ENCODE assay signal across 8 cellular contexts in genomic region chr5:141529002-141529401, GRCh38. TPM values are rescaled to one million over a fixed set of nuclear protein-coding genes. Genes with fewer than 3 reads are reported as not detected.
DNase-seq lines count a peak whose midpoint lies in the region; ATAC-seq, FAIRE-seq and TF ChIP-seq lines count a peak whose summit lies in the region.

No MANE protein-coding gene starts in this region.

- DNase-seq in GM19239 (ENCODE audit: insufficient read length, low spot score) (no peak), IMR-90 (peak; percentile 88), fibroblast of the aortic adventitia (ENCODE audit: low read depth) (peak; percentile 77), mucosa of descending colon (no peak), hypothalamus (lab: John Stamatoyannopoulos, UW) (no peak)
- DNase-seq in stimulated activated naive B cell treated with anti-CD40 and anti-IgM and Interleukin-4, amounts not matched to agents 10 μg/mL and 1 μg/mL and 100 μg/mL, for 72 hours: no peak
- DNase-seq in activated CD8-positive, alpha-beta memory T cell treated with anti-CD3 and anti-CD28 coated beads, Interleukin-2, amount 50 U/mL, for 48 hours: no peak
- no peak for DNase-seq in activated CD4-positive, alpha-beta T cell treated with anti-CD3 and anti-CD28 coated beads, Interleukin-2, amount 50 U/mL, for 48 hours

- peak overlapping the region; percentile 31; the same call in 1 of the 2 replicates for H3K4me2 ChIP-seq in IMR-90 (ENCODE audit: low read depth, low read length)

- H3K9me1 ChIP-seq in IMR-90 (ENCODE audit: insufficient read depth, low read length): peaks cover 8% of the 10 kb centered on the region

- H3K36me3 Mint-ChIP-seq in stimulated activated naive B cell treated with anti-CD40 and anti-IgM and Interleukin-4, amounts not matched to agents 10 μg/mL and 1 μg/mL and 100 μg/mL, for 72 hours: peaks cover 21 to 46% of the 10 kb centered on the region in 2 donors

- no peak for TF ChIP-seq POLR2A in IMR-90 (IDR thresholded peaks at IDR 0.05; ENCODE audit: low read depth, low read length)

- H3K4me3 Mint-ChIP-seq in stimulated activated naive B cell treated with anti-CD40 and anti-IgM and Interleukin-4, amounts not matched to agents 10 μg/mL and 1 μg/mL and 100 μg/mL, for 72 hours: no peak overlapping the region

- H2AFZ ChIP-seq in IMR-90 (replicated peaks; ENCODE audit: low read length, poor library complexity): peak overlapping the region; percentile 37

- dilution Hi-C loops in IMR-90 (cut with HindIII; ENCODE audit: low sequenced_read_pairs, unreplicated experiment): no loop called here

- peaks cover 14 to 23% of the 10 kb centered on the region in 2 donors for H3K4me1 Mint-ChIP-seq in stimulated activated naive B cell treated with anti-CD40 and anti-IgM and Interleukin-4, amounts not matched to agents 10 μg/mL and 1 μg/mL and 100 μg/mL, for 72 hours

- no peaks in the 10 kb centered on the region; the same call in none of the 2 replicates for H3K36me3 ChIP-seq in IMR-90 (ENCODE audit: control insufficient read depth, insufficient read depth, low read length)
- no peaks in the 10 kb centered on the region for H3K36me3 ChIP-seq in mucosa of descending colon (ENCODE audit: low read depth)

- CTCF ChIA-PET in IMR-90 (lab: Yijun Ruan, JAX): interaction anchor here (0.7 to 1.9 kb wide), 4 partner anchors 12 to 116 kb away, joined by 3 to 8 read pairs (median 6); partner anchors contain the start of gene PCDHGA10

- peak overlapping the region; percentile 3 for H3K23ac ChIP-seq in IMR-90 (ENCODE audit: low read depth, low read length)

- peak overlapping the region; percentile 30 for H3K18ac ChIP-seq in IMR-90 (ENCODE audit: low read depth, low read length)

- peak overlapping the region; percentile 72; the same call in 1 of the 3 replicates for H2BK15ac ChIP-seq in IMR-90 (ENCODE audit: low read depth, low read length)

- peak overlapping the region; percentile 39 for H3K4ac ChIP-seq in IMR-90 (ENCODE audit: low read depth, low read length)

- peak overlapping the region in 1 of 2 experiments; percentile 83; a peak in 2 of 4 replicates for H4K8ac ChIP-seq in IMR-90 (ENCODE audit: low read depth in 2 of 2, low read length in 2 of 2)

- no peaks in the 10 kb centered on the region for H4K20me1 ChIP-seq in IMR-90 (ENCODE audit: insufficient read depth, low read length)

- intact Hi-C loops in IMR-90 (cut with micrococcal nuclease) (no loop called here), mucosa of descending colon (cut with DNase I, micrococcal nuclease) (no loop called here)

- H3K27me3 ChIP-seq in IMR-90 (ENCODE audit: control insufficient read depth, insufficient read depth, low read length): no peaks in the 10 kb centered on the region

- H3K56ac ChIP-seq in IMR-90 (ENCODE audit: extremely low read depth, insufficient read depth, low read length): no peak overlapping the region

- in situ Hi-C loops in IMR-90 (cut with MboI; ENCODE audit: low sequenced_read_pairs): no loop called here

- H2AK9ac ChIP-seq in IMR-90 (replicated peaks; ENCODE audit: low read depth, low read length, poor library complexity): peak overlapping the region; percentile 18

- H3K9me3 ChIP-seq in IMR-90 (ENCODE audit: control insufficient read depth, insufficient read depth, low read length) (no peaks in the 10 kb centered on the region), mucosa of descending colon (no peaks in the 10 kb centered on the region)

- H3K4me3 ChIP-seq in IMR-90 (ENCODE audit: insufficient read depth, low read depth, low read length): no peak overlapping the region
- no peak overlapping the region for H3K4me3 ChIP-seq in fibroblast of the aortic adventitia (ENCODE audit: low read depth, low read length)
- H3K4me3 ChIP-seq in mucosa of descending colon: no peak overlapping the region

- H3K9me3 Mint-ChIP-seq in stimulated activated naive B cell treated with anti-CD40 and anti-IgM and Interleukin-4, amounts not matched to agents 10 μg/mL and 1 μg/mL and 100 μg/mL, for 72 hours: no peaks in the 10 kb centered on the region

- FAIRE-seq in GM19239 (lab: Jason Lieb, UNC): peak; percentile 47

- peak overlapping the region; percentile 40; the same call in 1 of the 2 replicates for H2BK20ac ChIP-seq in IMR-90 (ENCODE audit: low read depth, low read length)

- POLR2A ChIA-PET in IMR-90 (lab: Charles Lee; ENCODE audit: unreplicated experiment): no interaction called here

- peak overlapping the region; percentile 37; the same call in 1 of the 2 replicates for H2BK120ac ChIP-seq in IMR-90 (ENCODE audit: low read depth, low read length)

- peak overlapping the region; percentile 74; the same call in 1 of the 2 replicates for H3K27ac ChIP-seq in IMR-90 (ENCODE audit: insufficient read depth, low read length)

- H4K5ac ChIP-seq in IMR-90 (ENCODE audit: low read depth, low read length): no peak overlapping the region

- peak overlapping the region; percentile 60 for H3K27ac Mint-ChIP-seq in stimulated activated naive B cell treated with anti-CD40 and anti-IgM and Interleukin-4, amounts not matched to agents 10 μg/mL and 1 μg/mL and 100 μg/mL, for 72 hours

- H4K91ac ChIP-seq in IMR-90 (ENCODE audit: insufficient read depth, low read depth, low read length): peak overlapping the region; percentile 61; the same call in 1 of the 2 replicates

- H2AK5ac ChIP-seq in IMR-90 (ENCODE audit: low read depth, low read length): peak overlapping the region; percentile 1; the same call in 1 of the 2 replicates

- H3K14ac ChIP-seq in IMR-90 (replicated peaks; ENCODE audit: low read depth, low read length): peak overlapping the region; percentile 41

- peaks cover 0 to 13% of the 10 kb centered on the region in 2 experiments; a peak in 3 of 4 replicates for H3K79me1 ChIP-seq in IMR-90 (ENCODE audit: low read depth in 1 of 2, low read length in 2 of 2)

- TF ChIP-seq CTCF in IMR-90 (conservative IDR thresholded peaks at IDR 0.05; ENCODE audit: low read depth, low read length) (no peak), fibroblast of the aortic adventitia (IDR thresholded peaks at IDR 0.05; ENCODE audit: insufficient read depth, low read length) (no peak), mucosa of descending colon (IDR thresholded peaks at IDR 0.05) (no peak)

- H3K27me3 Mint-ChIP-seq in stimulated activated naive B cell treated with anti-CD40 and anti-IgM and Interleukin-4, amounts not matched to agents 10 μg/mL and 1 μg/mL and 100 μg/mL, for 72 hours: no peaks in the 10 kb centered on the region

- BruUV-seq in IMR-90 (replicated peaks; lab: Mats Ljungman, UMichigan): no TSS peak

- H3K4me1 ChIP-seq in IMR-90 (ENCODE audit: control insufficient read depth, insufficient read depth, low read length) (peaks cover 29% of the 10 kb centered on the region), mucosa of descending colon (ENCODE audit: low read depth) (peaks cover 16% of the 10 kb centered on the region)

- peak overlapping the region; percentile 71 for H2BK5ac ChIP-seq in IMR-90 (ENCODE audit: low read depth, low read length, poor library complexity, severe bottlenecking)

- ATAC-seq in IMR-90 (ENCODE audit: low read depth): peak; percentile 50
- peak; percentile 75 for ATAC-seq in stimulated activated naive B cell treated with anti-CD40 and anti-IgM and Interleukin-4, amounts not matched to agents 10 μg/mL and 1 μg/mL and 100 μg/mL, for 72 hours (replicated peaks)
- no peak for ATAC-seq in mucosa of descending colon

- H3K9ac ChIP-seq in IMR-90 (ENCODE audit: low read depth, low read length): peak overlapping the region; percentile 16; the same call in 1 of the 2 replicates

- TF ChIP-seq RAD21 in IMR-90 (IDR thresholded peaks at IDR 0.05; ENCODE audit: low read length): no peak

- WGBS in IMR-90 (ENCODE audit: extremely low coverage in 2 of 2, insufficient read length in 1 of 2), 2 experiments: no CpG with 5 or more reads among the region's 5 CpGs

TF ChIP-seq in IMR-90, 13 proteins besides CTCF, POLR2A, EP300 and RAD21 (continues in another document):
- TF ChIP-seq FOS (IDR thresholded peaks at IDR 0.05; ENCODE audit: low read depth, low read length): no peak; the same call in 1 of the 2 replicates
- TF ChIP-seq CHD1 (IDR thresholded peaks at IDR 0.05; ENCODE audit: low read depth, low read length): no peak
- TF ChIP-seq RCOR1 (IDR thresholded peaks at IDR 0.05; ENCODE audit: insufficient replicate concordance, low read length): no peak
- TF ChIP-seq MAFK (IDR thresholded peaks at IDR 0.05; ENCODE audit: low read depth, low read length): 0 out of 2 replicates have a peak, but pooled peaks have one; percentile 1
- TF ChIP-seq ELK1 (IDR thresholded peaks at IDR 0.05; ENCODE audit: borderline replicate concordance, low read depth, low read length): no peak
- no peak for TF ChIP-seq SMC3 (IDR thresholded peaks at IDR 0.05; ENCODE audit: low read depth, low read length)
- TF ChIP-seq RFX5 (IDR thresholded peaks at IDR 0.05; ENCODE audit: low read depth, low read length): no peak

RNA-seq across cellular contexts. Expression of gene PCDHGC5, which starts 40.1 kb away (rescaled TPM):
- 2.5 and 2.9 TPM in 2 replicates for total RNA-seq in IMR-90 (2012; rRNA removed)
- 3.8 TPM in 2 replicates for polyA plus RNA-seq in IMR-90 (2012; rRNA removed)
- 2.5 and 3.2 TPM in 2 replicates for polyA plus RNA-seq in IMR-90 (2012; cell fraction: cytosol; rRNA removed)
- 11.1 and 15.3 TPM in 2 replicates for polyA plus RNA-seq in IMR-90 (2012; cell fraction: nucleus; rRNA removed; ENCODE audit: low replicate concordance)
- total RNA-seq in fibroblast of the aortic adventitia (ENCODE audit: low replicate concordance): 7.0 and 10.5 TPM in 2 replicates
- total RNA-seq in mucosa of descending colon: 1 to 10 TPM in 1 of 3 donors, under 1 TPM in 2; 0.61 to 2.6 (median 0.89) TPM

RNA-seq across cellular contexts. Expression of gene PCDHGC4, which starts 44.2 kb away (rescaled TPM):
- total RNA-seq in IMR-90 (2012; rRNA removed): 1.1 and 1.6 TPM in 2 replicates
- 0.60 and 0.65 TPM in 2 replicates for polyA plus RNA-seq in IMR-90 (2012; rRNA removed)
- 0.12 and 0.24 TPM in 2 replicates for polyA plus RNA-seq in IMR-90 (2012; cell fraction: cytosol; rRNA removed)
- 4.4 and 5.1 TPM in 2 replicates for polyA plus RNA-seq in IMR-90 (2012; cell fraction: nucleus; rRNA removed; ENCODE audit: low replicate concordance)
- total RNA-seq in fibroblast of the aortic adventitia (ENCODE audit: low replicate concordance): 2.5 and 5.2 TPM in 2 replicates
- 1 to 10 TPM in 2 of 3 donors, under 1 TPM in 1; 0.75 to 2.6 (median 1.6) TPM for total RNA-seq in mucosa of descending colon

RNA-seq across cellular contexts. Expression of gene PCDHGC3, which starts 53.2 kb away (rescaled TPM):
- total RNA-seq in IMR-90 (2012; rRNA removed): 21.1 and 21.9 TPM in 2 replicates
- 58.9 and 72.1 TPM in 2 replicates for polyA plus RNA-seq in IMR-90 (2012; rRNA removed)
- 70.3 and 79.6 TPM in 2 replicates for polyA plus RNA-seq in IMR-90 (2012; cell fraction: cytosol; rRNA removed)
- 18.5 and 26.3 TPM in 2 replicates for polyA plus RNA-seq in IMR-90 (2012; cell fraction: nucleus; rRNA removed; ENCODE audit: low replicate concordance)
- 53.7 and 97.7 TPM in 2 replicates for total RNA-seq in fibroblast of the aortic adventitia (ENCODE audit: low replicate concordance)
- 10 to 100 TPM; 12.1 to 50.5 (median 24.5) TPM for total RNA-seq in mucosa of descending colon

Comparison
In these comparisons a context has a peak if more than half of its experiments do, and no peak if none do; other contexts are left out.
1. DNase-seq: peak in IMR-90 (single experiment) and fibroblast of the aortic adventitia (single experiment); none in GM19239 (single experiment), stimulated activated naive B cell treated with anti-CD40 and anti-IgM and Interleukin-4, amounts not matched to agents 10 μg/mL and 1 μg/mL and 100 μg/mL, for 72 hours (single experiment), activated CD8-positive, alpha-beta memory T cell treated with anti-CD3 and anti-CD28 coated beads, Interleukin-2, amount 50 U/mL, for 48 hours (single experiment), activated CD4-positive, alpha-beta T cell treated with anti-CD3 and anti-CD28 coated beads, Interleukin-2, amount 50 U/mL, for 48 hours (0 of 2), mucosa of descending colon (0 of 3) and hypothalamus (0 of 51).